ENCODE assay signal across 1 cellular context in the genomic region with DNA sequence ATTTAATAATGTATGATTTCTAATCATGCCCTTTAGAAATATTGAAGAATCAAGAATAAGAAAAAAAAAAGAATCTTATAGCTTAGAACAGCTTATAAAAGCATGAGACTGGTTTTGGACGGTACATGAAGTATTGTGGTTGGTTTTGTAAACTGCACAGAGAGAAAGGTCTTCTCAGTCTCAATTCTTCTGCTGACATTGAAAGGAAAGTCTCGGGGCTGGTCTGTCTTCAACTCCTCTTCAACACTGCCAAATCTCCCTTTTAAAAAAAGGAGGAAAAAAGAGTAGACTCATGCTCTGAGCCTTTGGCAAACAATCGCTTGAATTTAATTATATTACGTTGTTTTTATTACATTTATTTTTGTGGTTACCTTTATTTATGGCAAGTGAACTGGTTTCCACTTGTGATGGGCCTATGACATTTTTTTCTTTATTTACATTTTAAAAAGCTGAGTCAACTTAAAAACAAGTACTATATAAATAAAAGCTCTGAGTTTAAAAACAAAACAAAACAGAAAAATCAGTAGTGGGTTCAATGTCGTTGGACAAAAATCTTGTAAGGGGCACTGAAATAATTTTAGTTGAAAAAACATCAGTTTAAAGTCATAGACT.
A peak's percentile ranks its signal among the peaks of the same experiment; 100 is the strongest.
TF ChIP-seq lines count a peak whose summit lies in the region.

No MANE protein-coding gene starts in this region.

TF ChIP-seq in A549, 52 proteins besides CTCF, POLR2A, EP300 and RAD21:
- TF ChIP-seq JUNB (IDR thresholded peaks at IDR 0.05) (no peak), CBX2 (IDR thresholded peaks at IDR 0.05; ENCODE audit: borderline replicate concordance, low read depth) (no peak), HOXB5 (CRISPR knock-in tag; IDR thresholded peaks at IDR 0.05) (no peak), MAFK (IDR thresholded peaks at IDR 0.05; ENCODE audit: partially characterized antibody) (peak; percentile 64)
TF ChIP-seq in A549: peak in this region for 1.
